In genomic region chr20:58867211-58867610, GRCh38 we compare ENCODE assay signal across 17 cellular contexts. TPM values are rescaled to one million over a fixed set of nuclear protein-coding genes. Genes with fewer than 3 reads are reported as not detected.
DNase-seq lines count a peak whose midpoint lies in the region; ATAC-seq, FAIRE-seq and TF ChIP-seq lines count a peak whose summit lies in the region.
"Had no signal": no experiment of that assay in that cellular context is flagged by ENCODE, and none has a peak within 500 bp of the region (broad histone marks: within the 10 kb centered on the region; RNA-seq: fewer than 3 reads in every experiment).

No MANE protein-coding gene starts in this region.

- intact Hi-C loops in heart left ventricle (cut with DNase I): loop anchor here (2.0 to 10.0 kb wide), 5 partner anchors 218 to 630 kb away; no protein-coding TSS in a partner anchor
- intact Hi-C loops in cardiac septum (cut with DNase I): loop anchor here (5.0 kb wide), 2 partner anchors 535 to 630 kb away; no protein-coding TSS in a partner anchor
- intact Hi-C loops in left cardiac atrium (cut with DNase I): loop anchor here in 1 of 2 donors (5.0 kb wide), 1 partner anchor 630 kb away; no protein-coding TSS in a partner anchor
- intact Hi-C loops in aorta (cut with DNase I): loop anchor here in 1 of 2 donors (5.0 kb wide), 1 partner anchor 590 kb away; no protein-coding TSS in a partner anchor

- H3K4me1 ChIP-seq in heart left ventricle (peaks cover 0 to 8% (median 0%) of the 10 kb centered on the region in 12 donors), aorta (ENCODE audit: control insufficient read depth in 1 of 2, insufficient read depth in 2 of 2, low read length in 2 of 2) (no peaks in the 10 kb centered on the region), neural progenitor cell (peaks cover 5% of the 10 kb centered on the region)

- H3K79me2 ChIP-seq in neural progenitor cell (ENCODE audit: low read depth): no peaks in the 10 kb centered on the region

- H3K4me3 Mint-ChIP-seq in neural progenitor cell: no peak overlapping the region

- H4K20me1 ChIP-seq in neural progenitor cell (ENCODE audit: low read depth): no peaks in the 10 kb centered on the region

- peaks cover 8% of the 10 kb centered on the region for H3K4me1 Mint-ChIP-seq in neural progenitor cell

- DNase-seq in heart left ventricle (no peak), cardiac septum (ENCODE audit: low spot score) (no peak), left cardiac atrium (no peak), aorta (no peak), neural progenitor cell (ENCODE audit: low spot score) (no peak), medulla oblongata (ENCODE audit: extremely low spot score) (no peak), RCC 7860 (ENCODE audit: low spot score) (no peak)
- DNase-seq: DMS 273 treated with DMSO at 0.1 percent for 48 hours, MG63, NCI-H1092 treated with DMSO at 0.1 percent for 48 hours, NCI-H510A treated with DMSO at 0.1 percent for 48 hours, SHP77 had no signal

- H3K9me3 ChIP-seq in heart left ventricle (no peaks in the 10 kb centered on the region), aorta (ENCODE audit: control insufficient read depth, low read length) (no peaks in the 10 kb centered on the region), neural progenitor cell (ENCODE audit: low read depth) (no peaks in the 10 kb centered on the region)
- H3K9me3 ChIP-seq: MG63 had no signal

- no peaks in the 10 kb centered on the region for H3K9me3 Mint-ChIP-seq in neural progenitor cell

- H3K36me3 ChIP-seq in heart left ventricle (no peaks in the 10 kb centered on the region), aorta (ENCODE audit: control insufficient read depth in 1 of 2, insufficient read depth in 2 of 2, low read length in 1 of 2) (no peaks in the 10 kb centered on the region), neural progenitor cell (no peaks in the 10 kb centered on the region)
- H3K36me3 ChIP-seq: MG63 had no signal

- no peak overlapping the region for H3K9ac ChIP-seq in neural progenitor cell
- H3K9ac ChIP-seq: KMS-11 had no signal

- H3K4me3 ChIP-seq in heart left ventricle (no peak overlapping the region), aorta (ENCODE audit: low read length in 2 of 2) (no peak overlapping the region), neural progenitor cell (no peak overlapping the region)
- H3K4me3 ChIP-seq: MG63 had no signal

- no peak overlapping the region for H2AFZ ChIP-seq in neural progenitor cell (replicated peaks)

- WGBS in heart left ventricle, 4 donors: 57 to 73% (median 69%) methylated on average over 5 of the region's 5 CpGs
- 37 to 44% methylated on average over 5 of the region's 5 CpGs for WGBS in aorta, 2 donors

- H3K4me2 ChIP-seq in neural progenitor cell: no peak overlapping the region
- H3K4me2 ChIP-seq: KMS-11 had no signal

- H3K27ac ChIP-seq in heart left ventricle (no peak overlapping the region), aorta (ENCODE audit: low read depth in 1 of 2, low read length in 2 of 2) (no peak overlapping the region), neural progenitor cell (no peak overlapping the region)
- H3K27ac ChIP-seq: C4-2B, KMS-11 had no signal

- ATAC-seq in heart left ventricle (peak in 3 of 4 donors; percentile 11 to 85 (median 52)), left cardiac atrium (peak; percentile 48 to 83), aorta (ENCODE audit: low FRiP score) (peak; percentile 68)
- ATAC-seq: HepG2 had no signal

- no peak for TF ChIP-seq POLR2A in heart left ventricle (IDR thresholded peaks at IDR 0.05)

- no peak for TF ChIP-seq CTCF in heart left ventricle (IDR thresholded peaks at IDR 0.05)
- TF ChIP-seq CTCF in neural progenitor cell (IDR thresholded peaks at IDR 0.05): no peak

- H3K27ac Mint-ChIP-seq in neural progenitor cell: no peak overlapping the region

- H3K36me3 Mint-ChIP-seq in neural progenitor cell: no peaks in the 10 kb centered on the region

- no peaks in the 10 kb centered on the region for H3F3A ChIP-seq in neural progenitor cell (ENCODE audit: low read depth)

- peaks cover 0 to 3% (median 0%) of the 10 kb centered on the region in 9 donors for H3K27me3 ChIP-seq in heart left ventricle
- H3K27me3 ChIP-seq in aorta (ENCODE audit: control insufficient read depth in 1 of 2, insufficient read depth in 2 of 2, low read length in 1 of 2): no peaks in the 10 kb centered on the region
- no peaks in the 10 kb centered on the region for H3K27me3 ChIP-seq in neural progenitor cell

- peaks cover 3% of the 10 kb centered on the region for H3K27me3 Mint-ChIP-seq in neural progenitor cell (ENCODE audit: insufficient read depth, low read depth)

- FAIRE-seq in endometrium (lab: Jason Lieb, UNC) (peak; percentile 72), RCC 7860 (lab: Jason Lieb, UNC) (no peak)
- FAIRE-seq: A204.1, HepG2 had no signal

RNA-seq across cellular contexts. Expression of gene GNAS, which starts 14.7 kb away (rescaled TPM):
- total RNA-seq in heart left ventricle (1,000 to 10,000 TPM; 1,430 to 2,119 (median 1,604) TPM), cardiac septum (1,579 TPM), left cardiac atrium (1,000 to 10,000 TPM; 1,020 to 1,609 TPM), aorta (100 to 1,000 TPM; 838 to 881 TPM), neural progenitor cell (ENCODE audit: low replicate concordance) (794 and 973 TPM in 2 replicates)
- polyA plus RNA-seq in heart left ventricle (1,000 to 10,000 TPM; 1,246 to 2,999 TPM), aorta (1,000 to 10,000 TPM in 1 of 2 donors, 100 to 1,000 TPM in 1; 934 to 1,060 TPM)

RNA-seq across cellular contexts. Expression of gene GNAS-AS1, which starts 16.5 kb away (rescaled TPM):
- total RNA-seq in heart left ventricle (under 1 TPM in 7 of 9 donors, not detected in 2; 0.22 to 0.79 (median 0.29) TPM), cardiac septum (0.75 TPM), left cardiac atrium (under 1 TPM; 0.37 to 0.80 TPM), aorta (1 to 10 TPM; 1.2 to 1.7 TPM), neural progenitor cell (ENCODE audit: low replicate concordance) (5.8 and 6.4 TPM in 2 replicates)
- polyA plus RNA-seq in heart left ventricle (under 1 TPM; 0.17 to 0.91 TPM), aorta (1 to 10 TPM in 1 of 2 donors, not detected in 1; 1.0 TPM)
- total RNA-seq: HepG2 had no signal
- polyA plus RNA-seq: HepG2 had no signal
